13 cellular contexts compared by ENCODE assay signal in the genomic region with DNA sequence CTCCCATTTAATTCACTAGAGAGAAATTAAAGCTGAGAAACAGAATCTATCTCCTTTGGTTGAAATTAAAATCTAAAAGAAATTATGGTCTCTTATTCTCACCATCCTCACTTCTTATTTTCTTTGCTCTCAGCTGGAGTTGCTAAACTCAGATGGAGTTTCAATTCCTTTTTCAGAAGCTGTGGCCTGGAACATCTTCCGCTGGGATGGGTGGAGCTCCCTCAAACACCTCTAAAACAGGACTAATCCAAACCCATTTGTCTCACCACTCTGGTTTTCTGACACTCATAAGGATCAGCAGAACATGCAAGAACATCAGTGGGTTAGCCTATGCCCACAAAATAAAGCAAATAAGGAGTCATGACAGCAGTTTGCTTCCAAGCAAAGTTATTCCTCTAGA. TPM values are rescaled to one million over a fixed set of nuclear protein-coding genes. Genes with fewer than 3 reads are reported as not detected.
DNase-seq lines count a peak whose midpoint lies in the region; ATAC-seq lines count a peak whose summit lies in the region.
"Had no signal": no experiment of that assay in that cellular context is flagged by ENCODE, and none has a peak within 500 bp of the region (broad histone marks: within the 10 kb centered on the region; RNA-seq: fewer than 3 reads in every experiment).

No MANE protein-coding gene starts in this region.

- H3K4me1 Mint-ChIP-seq in dendritic cell treated with granulocyte-macrophage colony-stimulating factor and Interleukin-4, amounts not matched to agents 40 ng/mL and 50 ng/mL, for 4 days (ENCODE audit: low read depth): peaks cover 65% of the 10 kb centered on the region
- H3K4me1 Mint-ChIP-seq: brain had no signal

- ATAC-seq in GM18498 (IDR thresholded peaks at IDR 0.05; ENCODE audit: unreplicated experiment) (peak; percentile 54), GM21528 (IDR thresholded peaks at IDR 0.05; ENCODE audit: low FRiP score, unreplicated experiment) (peak; percentile 64), HG03432 (IDR thresholded peaks at IDR 0.05; ENCODE audit: unreplicated experiment) (peak; percentile 70), GM19455 (IDR thresholded peaks at IDR 0.05; ENCODE audit: unreplicated experiment) (no peak), HG02981 (IDR thresholded peaks at IDR 0.05; ENCODE audit: unreplicated experiment) (no peak), sciatic nerve (no peak)
- ATAC-seq: activated CD8-positive, alpha-beta memory T cell treated with anti-CD3 and anti-CD28 coated beads, Interleukin-2, amount 10 ng/mL, durations not matched to agents 7 days and 5 days; left lobe of liver had no signal

- no peaks in the 10 kb centered on the region for H3K27me3 Mint-ChIP-seq in dendritic cell treated with granulocyte-macrophage colony-stimulating factor and Interleukin-4, amounts not matched to agents 40 ng/mL and 50 ng/mL, for 4 days
- H3K27me3 Mint-ChIP-seq: activated CD8-positive, alpha-beta memory T cell treated with anti-CD3 and anti-CD28 coated beads, Interleukin-2, amount 10 ng/mL, durations not matched to agents 7 days and 5 days had no signal

- H3K4me3 Mint-ChIP-seq in dendritic cell treated with granulocyte-macrophage colony-stimulating factor and Interleukin-4, amounts not matched to agents 40 ng/mL and 50 ng/mL, for 4 days: peak overlapping the region; percentile 20
- H3K4me3 Mint-ChIP-seq: activated CD8-positive, alpha-beta memory T cell treated with anti-CD3 and anti-CD28 coated beads, Interleukin-2, amount 10 ng/mL, durations not matched to agents 7 days and 5 days; activated naive CD4-positive, alpha-beta T cell treated with anti-CD3 and anti-CD28 coated beads for 36 hours; brain had no signal

- H3K9me3 Mint-ChIP-seq in dendritic cell treated with granulocyte-macrophage colony-stimulating factor and Interleukin-4, amounts not matched to agents 40 ng/mL and 50 ng/mL, for 4 days: no peaks in the 10 kb centered on the region

- DNase-seq in activated T-cell treated with anti-CD3 and anti-CD28 coated beads for 4 hours: no peak
- DNase-seq in sciatic nerve (ENCODE audit: low spot score): no peak
- DNase-seq: activated CD8-positive, alpha-beta memory T cell treated with anti-CD3 and anti-CD28 coated beads, Interleukin-2, amount 10 ng/mL, durations not matched to agents 7 days and 5 days; activated naive CD4-positive, alpha-beta T cell treated with anti-CD3 and anti-CD28 coated beads for 36 hours; thyroid gland had no signal

- no peaks in the 10 kb centered on the region for H3K36me3 Mint-ChIP-seq in dendritic cell treated with granulocyte-macrophage colony-stimulating factor and Interleukin-4, amounts not matched to agents 40 ng/mL and 50 ng/mL, for 4 days (ENCODE audit: low read depth)
- H3K36me3 Mint-ChIP-seq: activated CD8-positive, alpha-beta memory T cell treated with anti-CD3 and anti-CD28 coated beads, Interleukin-2, amount 10 ng/mL, durations not matched to agents 7 days and 5 days; brain had no signal

- peak overlapping the region; percentile 80 for H3K27ac Mint-ChIP-seq in dendritic cell treated with granulocyte-macrophage colony-stimulating factor and Interleukin-4, amounts not matched to agents 40 ng/mL and 50 ng/mL, for 4 days
- H3K27ac Mint-ChIP-seq: activated CD8-positive, alpha-beta memory T cell treated with anti-CD3 and anti-CD28 coated beads, Interleukin-2, amount 10 ng/mL, durations not matched to agents 7 days and 5 days; activated naive CD4-positive, alpha-beta T cell treated with anti-CD3 and anti-CD28 coated beads for 36 hours; brain had no signal

- intact Hi-C loops in dendritic cell treated with granulocyte-macrophage colony-stimulating factor and Interleukin-4, amounts not matched to agents 40 ng/mL and 50 ng/mL, for 4 days (cut with micrococcal nuclease): loop anchor here (10.0 kb wide), 1 partner anchor 51 kb away; no protein-coding TSS in a partner anchor
- intact Hi-C loops in sciatic nerve (cut with DNase I): no loop called here

RNA-seq across cellular contexts. Expression of gene CEP78, which starts 39.6 kb away (rescaled TPM):
- total RNA-seq in sciatic nerve: 19.8 TPM

Comparison
In these comparisons a context has a peak if more than half of its experiments do, and no peak if none do; other contexts are left out.
1. ATAC-seq: peak in GM18498 (single experiment), GM21528 (single experiment) and HG03432 (single experiment); none in GM19455 (single experiment), HG02981 (single experiment) and sciatic nerve (single experiment).